In genomic region chr1:66346057-66346795, GRCh38 we compare ENCODE assay signal across 1 cellular context.
TF ChIP-seq lines count a peak whose summit lies in the region.

No MANE protein-coding gene starts in this region.

TF ChIP-seq in HCT116, 20 proteins besides CTCF, POLR2A, EP300 and RAD21 (continued from another document):
- TF ChIP-seq ZBTB33 (IDR thresholded peaks at IDR 0.05; ENCODE audit: extremely low read depth, insufficient replicate concordance, low read length) (no peak), ELF1 (IDR thresholded peaks at IDR 0.05; ENCODE audit: borderline replicate concordance, low read depth) (no peak), SRF (IDR thresholded peaks at IDR 0.05; ENCODE audit: low read depth) (peak; percentile 62; the same call in 1 of the 2 replicates), EZH2 (IDR thresholded peaks at IDR 0.05) (no peak), POLR2AphosphoS5 (IDR thresholded peaks at IDR 0.05; ENCODE audit: low read depth, low read length) (peak; percentile 32; the same call in 1 of the 2 replicates), CBX3 (IDR thresholded peaks at IDR 0.05; ENCODE audit: low read depth) (no peak), YY1 (IDR thresholded peaks at IDR 0.05; ENCODE audit: extremely low read depth, insufficient replicate concordance, low read depth, low read length) (no peak), CEBPB (IDR thresholded peaks at IDR 0.05; ENCODE audit: low read depth) (peak; percentile 56; the same call in 1 of the 2 replicates), ZFX (IDR thresholded peaks at IDR 0.05) (no peak), SIN3A (IDR thresholded peaks at IDR 0.05; ENCODE audit: low read depth) (peak; percentile 28; the same call in 1 of the 2 replicates), ZNF274 (IDR thresholded peaks at IDR 0.05; ENCODE audit: low read depth, low read length) (no peak), FOSL1 (IDR thresholded peaks at IDR 0.05; ENCODE audit: low read depth) (peak; percentile 86), TCF7L2 (IDR thresholded peaks at IDR 0.05; ENCODE audit: borderline replicate concordance, extremely low read depth, insufficient read depth, insufficient read length) (no peak), SP1 (IDR thresholded peaks at IDR 0.05; ENCODE audit: low read depth) (peak; percentile 80), EGR1 (IDR thresholded peaks at IDR 0.05; ENCODE audit: low read depth) (no peak)
- TF ChIP-seq, protein P1, sequence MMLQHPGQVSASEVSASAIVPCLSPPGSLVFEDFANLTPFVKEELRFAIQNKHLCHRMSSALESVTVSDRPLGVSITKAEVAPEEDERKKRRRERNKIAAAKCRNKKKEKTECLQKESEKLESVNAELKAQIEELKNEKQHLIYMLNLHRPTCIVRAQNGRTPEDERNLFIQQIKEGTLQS (IDR thresholded peaks at IDR 0.05): no peak
- TF ChIP-seq, protein P2, sequence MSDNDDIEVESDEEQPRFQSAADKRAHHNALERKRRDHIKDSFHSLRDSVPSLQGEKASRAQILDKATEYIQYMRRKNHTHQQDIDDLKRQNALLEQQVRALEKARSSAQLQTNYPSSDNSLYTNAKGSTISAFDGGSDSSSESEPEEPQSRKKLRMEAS (IDR thresholded peaks at IDR 0.05): peak; percentile 74
TF ChIP-seq in HCT116: peak in this region for 8.
